In the genomic region with DNA sequence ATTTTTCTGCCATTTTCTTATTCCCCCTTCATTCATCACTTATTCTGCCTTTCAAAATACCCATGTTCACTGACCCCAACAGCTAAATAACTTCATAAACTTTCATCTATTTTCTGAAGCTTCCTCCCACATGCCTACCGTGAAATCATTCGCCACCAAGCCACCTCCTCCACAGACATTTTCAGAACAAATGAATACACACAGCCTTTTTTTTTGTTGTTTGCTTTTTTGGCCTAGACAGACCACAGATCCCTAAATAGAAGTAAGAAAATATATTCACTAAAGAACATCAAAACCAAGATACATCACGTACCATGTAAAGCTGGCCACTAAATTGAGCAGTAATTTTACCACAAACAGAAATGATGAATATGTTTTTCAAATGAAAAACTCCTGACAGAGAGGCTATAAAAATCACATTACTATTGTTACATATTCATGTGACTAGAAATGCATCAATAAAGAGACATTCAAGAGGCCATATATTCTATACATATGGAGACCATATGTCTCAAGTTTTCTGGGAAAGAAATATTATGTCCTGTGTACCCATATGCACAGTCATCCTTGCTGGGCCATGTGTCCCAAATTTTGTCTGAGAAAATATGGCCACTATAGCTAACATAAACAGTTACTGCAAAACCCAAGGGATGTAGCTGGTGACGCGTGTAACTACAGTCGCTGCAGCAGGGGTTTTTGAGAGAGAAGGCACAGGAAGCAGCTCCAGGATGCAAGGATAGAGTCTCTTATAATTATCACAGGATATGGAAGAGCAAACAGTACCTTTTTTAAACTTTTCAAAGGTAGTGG, we compare ENCODE assay signal across 24 cellular contexts.
DNase-seq lines count a peak whose midpoint lies in the region; ATAC-seq and TF ChIP-seq lines count a peak whose summit lies in the region.
"Had no signal": no experiment of that assay in that cellular context is flagged by ENCODE, and none has a peak within 500 bp of the region (broad histone marks: within the 10 kb centered on the region; RNA-seq: fewer than 3 reads in every experiment).

No MANE protein-coding gene starts in this region.

- no peak for TF ChIP-seq CTCF in foreskin fibroblast (IDR thresholded peaks at IDR 0.05; ENCODE audit: low read depth, low read length)

- peaks cover 9 to 29% of the 10 kb centered on the region in 2 donors for H3K4me1 Mint-ChIP-seq in stimulated activated naive B cell treated with anti-CD40 and anti-IgM and Interleukin-4, amounts not matched to agents 10 μg/mL and 1 μg/mL and 100 μg/mL, for 72 hours

- H3K27me3 Mint-ChIP-seq in stimulated activated naive B cell treated with anti-CD40 and anti-IgM and Interleukin-4, amounts not matched to agents 10 μg/mL and 1 μg/mL and 100 μg/mL, for 72 hours = no peaks in the 10 kb centered on the region
- H3K27me3 Mint-ChIP-seq: activated T-cell treated with anti-CD3 and anti-CD28 coated beads, Interleukin-2, amount 50 U/mL, for 24 hours; stimulated activated naive CD8-positive, alpha-beta T cell treated with anti-CD3 and anti-CD28 coated beads, Interleukin-15, amount 100 ng/mL, for 72 hours; type B pancreatic cell had no signal

- peak; percentile 59 to 70 for ATAC-seq in stimulated activated naive B cell treated with anti-CD40 and anti-IgM and Interleukin-4, amounts not matched to agents 10 μg/mL and 1 μg/mL and 100 μg/mL, for 72 hours (replicated peaks)
- ATAC-seq: stimulated activated naive CD8-positive, alpha-beta T cell treated with anti-CD3 and anti-CD28 coated beads, Interleukin-15, amount 100 ng/mL, for 72 hours had no signal

- H3K36me3 Mint-ChIP-seq in stimulated activated naive B cell treated with anti-CD40 and anti-IgM and Interleukin-4, amounts not matched to agents 10 μg/mL and 1 μg/mL and 100 μg/mL, for 72 hours = peaks cover 0 to 4% of the 10 kb centered on the region in 2 donors
- H3K36me3 Mint-ChIP-seq: type B pancreatic cell had no signal

- H3K27ac Mint-ChIP-seq in stimulated activated naive B cell treated with anti-CD40 and anti-IgM and Interleukin-4, amounts not matched to agents 10 μg/mL and 1 μg/mL and 100 μg/mL, for 72 hours = peak overlapping the region; percentile 44
- H3K27ac Mint-ChIP-seq: activated T-cell treated with anti-CD3 and anti-CD28 coated beads, Interleukin-2, amount 50 U/mL, for 24 hours; stimulated activated naive CD8-positive, alpha-beta T cell treated with anti-CD3 and anti-CD28 coated beads, Interleukin-15, amount 100 ng/mL, for 72 hours; type B pancreatic cell had no signal

- H3K9me3 Mint-ChIP-seq in stimulated activated naive B cell treated with anti-CD40 and anti-IgM and Interleukin-4, amounts not matched to agents 10 μg/mL and 1 μg/mL and 100 μg/mL, for 72 hours = no peaks in the 10 kb centered on the region
- H3K9me3 Mint-ChIP-seq: activated T-cell treated with anti-CD3 and anti-CD28 coated beads, Interleukin-2, amount 50 U/mL, for 24 hours; stimulated activated naive CD8-positive, alpha-beta T cell treated with anti-CD3 and anti-CD28 coated beads, Interleukin-15, amount 100 ng/mL, for 72 hours had no signal

- H3K4me3 ChIP-seq in foreskin fibroblast (ENCODE audit: low read depth in 1 of 2, low read length in 2 of 2) = no peak overlapping the region
- H3K4me3 ChIP-seq: GM23248, lung had no signal

- peak; percentile 19 for DNase-seq in NCI-H748 (lab: John Stamatoyannopoulos, UW; ENCODE audit: unreplicated experiment)
- DNase-seq in NCI-H748 treated with DMSO at 0.1 percent for 48 hours (lab: John Stamatoyannopoulos, UW) = no peak
- DNase-seq in amniotic epithelial cell (ENCODE audit: low read depth) = peak; percentile 2
- DNase-seq in foreskin fibroblast = peak; percentile 38 to 57
- no peak for DNase-seq in stimulated activated naive B cell treated with anti-CD40 and anti-IgM and Interleukin-4, amounts not matched to agents 10 μg/mL and 1 μg/mL and 100 μg/mL, for 72 hours
- DNase-seq in NCI-H187 treated with DMSO at 0.1 percent for 48 hours (lab: John Stamatoyannopoulos, UW) = no peak
- DNase-seq in NCI-H2171 treated with DMSO at 0.1 percent for 48 hours (lab: John Stamatoyannopoulos, UW) = no peak
- no peak for DNase-seq in HuH-7 (ENCODE audit: low spot score)
- DNase-seq: 8988T; activated naive CD4-positive, alpha-beta T cell treated with Interleukin-2 at 50 U/mL for 16 hours; activated T-cell treated with anti-CD3 and anti-CD28 coated beads, Interleukin-2, amount 50 U/mL, for 24 hours; AML-193; cerebellar nuclear complex; effector CD8-positive, alpha-beta T cell; GM23248; kidney; NCI-H1092; NCI-H524 treated with DMSO at 0.1 percent for 48 hours; retina; stimulated activated CD4-positive, alpha-beta T cell treated with anti-CD3 and anti-CD28 coated beads, Interleukin-4, amount 100 ng/mL, for 1 hour; stimulated activated naive CD8-positive, alpha-beta T cell treated with anti-CD3 and anti-CD28 coated beads, Interleukin-15, amount 100 ng/mL, for 72 hours; T1000 had no signal

- peak overlapping the region in 1 of 2 donors; percentile 1 for H3K4me3 Mint-ChIP-seq in stimulated activated naive B cell treated with anti-CD40 and anti-IgM and Interleukin-4, amounts not matched to agents 10 μg/mL and 1 μg/mL and 100 μg/mL, for 72 hours
- H3K4me3 Mint-ChIP-seq: activated T-cell treated with anti-CD3 and anti-CD28 coated beads, Interleukin-2, amount 50 U/mL, for 24 hours; stimulated activated naive CD8-positive, alpha-beta T cell treated with anti-CD3 and anti-CD28 coated beads, Interleukin-15, amount 100 ng/mL, for 72 hours; type B pancreatic cell had no signal

Comparison
In these comparisons a context has a peak if more than half of its experiments do, and no peak if none do; other contexts are left out.
1. DNase-seq: peak in NCI-H748 (single experiment), amniotic epithelial cell (single experiment) and foreskin fibroblast (2 of 2); none in NCI-H748 treated with DMSO at 0.1 percent for 48 hours (single experiment), stimulated activated naive B cell treated with anti-CD40 and anti-IgM and Interleukin-4, amounts not matched to agents 10 μg/mL and 1 μg/mL and 100 μg/mL, for 72 hours (single experiment), NCI-H187 treated with DMSO at 0.1 percent for 48 hours (single experiment), NCI-H2171 treated with DMSO at 0.1 percent for 48 hours (single experiment) and HuH-7 (single experiment).